In the genomic region with DNA sequence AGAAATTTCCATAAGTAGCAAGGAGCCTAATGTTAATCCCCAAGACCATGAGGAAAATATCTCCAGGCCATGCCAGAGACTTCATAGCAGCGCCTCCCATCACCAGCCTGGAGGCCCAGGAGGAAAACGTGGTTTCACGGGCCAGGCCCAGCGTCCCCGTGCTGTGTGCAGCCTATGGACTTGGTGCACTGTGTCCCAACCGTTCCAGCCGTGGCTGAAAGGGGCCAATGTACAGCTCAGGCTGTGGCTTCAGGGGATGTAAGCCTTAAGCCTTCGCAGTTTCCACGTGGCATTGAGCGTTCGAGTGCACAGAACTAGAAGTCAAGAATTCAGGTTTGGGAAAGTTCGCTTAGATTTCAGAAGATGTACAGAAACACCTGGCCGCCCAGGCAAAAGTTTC, we compare ENCODE assay signal across 4 cellular contexts.
"Had no signal": no experiment of that assay in that cellular context is flagged by ENCODE, and none has a peak within 500 bp of the region (broad histone marks: within the 10 kb centered on the region; RNA-seq: fewer than 3 reads in every experiment).

No MANE protein-coding gene starts in this region.

- H3K4me3 ChIP-seq: GM23338 had no signal

- DNase-seq: H9, HCEC 1CT, KBM-7 had no signal

- ATAC-seq: GM23338 had no signal

- H3K4me2 ChIP-seq: GM23338 had no signal

- H2AFZ ChIP-seq: GM23338 had no signal
